In the genomic region with DNA sequence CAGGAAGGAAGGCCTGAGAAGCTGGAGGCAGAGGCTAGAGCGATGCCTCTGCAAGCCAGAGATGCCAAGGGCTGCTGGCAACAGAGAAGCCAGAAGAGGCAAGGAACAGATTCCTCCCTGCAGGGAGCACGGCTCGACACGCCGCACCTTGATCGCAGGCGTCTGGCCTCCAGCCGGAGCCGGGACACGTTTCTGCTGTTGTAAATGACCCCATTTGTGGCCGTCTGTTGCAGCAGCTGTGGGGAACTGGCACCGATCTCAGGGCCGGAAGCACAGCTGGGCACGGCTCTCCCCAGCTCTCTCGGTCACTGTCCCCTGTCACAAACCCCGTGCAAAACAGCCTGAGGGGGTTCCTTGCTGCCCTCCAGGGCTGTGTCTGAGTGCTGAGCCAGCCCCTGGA, we compare ENCODE assay signal across 26 cellular contexts. TPM values are rescaled to one million over a fixed set of nuclear protein-coding genes. Genes with fewer than 3 reads are reported as not detected.
DNase-seq lines count a peak whose midpoint lies in the region; ATAC-seq, FAIRE-seq and TF ChIP-seq lines count a peak whose summit lies in the region.
"Had no signal": no experiment of that assay in that cellular context is flagged by ENCODE, and none has a peak within 500 bp of the region (broad histone marks: within the 10 kb centered on the region; RNA-seq: fewer than 3 reads in every experiment).

No MANE protein-coding gene starts in this region.

- peaks cover 70% of the 10 kb centered on the region for H3K4me1 Mint-ChIP-seq in nephron

- ATAC-seq in SK-N-SH treated with all-trans-retinoic acid at 6 μM for 48 hours, result no peak; the same call in 2 of the 3 replicates
- ATAC-seq: activated T-cell treated with anti-CD3 and anti-CD28 coated beads, Interleukin-2, amount 50 U/mL, for 72 hours; left cardiac atrium; natural killer cell; stimulated activated naive B cell treated with anti-CD40 and anti-IgM and Interleukin-4, amounts not matched to agents 10 μg/mL and 1 μg/mL and 100 μg/mL, for 72 hours had no signal

- H3K4me1 ChIP-seq in Peyer's patch, result peaks cover 0 to 4% (median 4%) of the 10 kb centered on the region in 4 donors
- H3K4me1 ChIP-seq: ascending aorta had no signal

- no peaks in the 10 kb centered on the region for H3K9me3 ChIP-seq in Peyer's patch
- H3K9me3 ChIP-seq: ascending aorta, testis had no signal

- peak overlapping the region in 2 of 3 experiments; percentile 43 to 95 for H3K27ac Mint-ChIP-seq in nephron
- H3K27ac Mint-ChIP-seq: activated naive CD4-positive, alpha-beta T cell treated with anti-CD3 and anti-CD28 coated beads, Interleukin-2, amount 10 ng/mL, durations not matched to agents 7 days and 5 days; activated T-cell treated with anti-CD3 and anti-CD28 coated beads, Interleukin-2, amount 50 U/mL, for 72 hours; natural killer cell; stimulated activated naive B cell treated with anti-CD40 and anti-IgM and Interleukin-4, amounts not matched to agents 10 μg/mL and 1 μg/mL and 100 μg/mL, for 72 hours had no signal

- FAIRE-seq in GM12892 (lab: Jason Lieb, UNC), result no peak
- FAIRE-seq: frontal cortex had no signal

- peak; percentile 32 for DNase-seq in COR-L47 (lab: John Stamatoyannopoulos, UW)
- DNase-seq in NCI-H1694 treated with DMSO at 0.1 percent for 48 hours (lab: John Stamatoyannopoulos, UW), result peak; percentile 62
- no peak for DNase-seq in kidney glomerular epithelial cell (lab: John Stamatoyannopoulos, UW)
- DNase-seq in Peyer's patch, result no peak
- DNase-seq in GM12892 (ENCODE audit: insufficient read length), result no peak
- DNase-seq in NCI-H2196 treated with DMSO at 0.1 percent for 48 hours (lab: John Stamatoyannopoulos, UW; ENCODE audit: unreplicated experiment), result no peak
- DNase-seq: activated CD4-positive, CD25-positive, alpha-beta regulatory T cell treated with anti-CD3 and anti-CD28 coated beads, Interleukin-2, amount 50 U/mL, for 72 hours; activated naive CD4-positive, alpha-beta T cell treated with anti-CD3 and anti-CD28 coated beads, Interleukin-2, amount 10 ng/mL, durations not matched to agents 7 days and 5 days; activated T-cell treated with anti-CD3 and anti-CD28 coated beads, Interleukin-2, amount 50 U/mL, for 72 hours; DMS153; effector CD8-positive, alpha-beta T cell; GF-D8; HCEC 1CT; Kasumi-1; left cardiac atrium; natural killer cell; NCI-H1048; NCI-H82; stimulated activated CD4-positive, alpha-beta T cell treated with anti-CD3 and anti-CD28 coated beads, Interleukin-1b, Interleukin-23, amount 100 ng/mL, for 48 hours; stimulated activated naive B cell treated with anti-CD40 and anti-IgM and Interleukin-4, amounts not matched to agents 10 μg/mL and 1 μg/mL and 100 μg/mL, for 72 hours; testis had no signal

- no peak overlapping the region for H3K4me3 ChIP-seq in Peyer's patch
- H3K4me3 ChIP-seq: ascending aorta, testis had no signal

- H3K27ac ChIP-seq in Peyer's patch, result no peak overlapping the region
- H3K27ac ChIP-seq: ascending aorta, testis had no signal

- TF ChIP-seq POLR2A in Peyer's patch (IDR thresholded peaks at IDR 0.05), result no peak
- TF ChIP-seq POLR2A in GM12892 (IDR thresholded peaks at IDR 0.05; ENCODE audit: low read depth, low read length), result no peak

- H3K9me3 Mint-ChIP-seq in nephron, result no peaks in the 10 kb centered on the region
- H3K9me3 Mint-ChIP-seq: activated T-cell treated with anti-CD3 and anti-CD28 coated beads, Interleukin-2, amount 50 U/mL, for 72 hours; central memory CD8-positive, alpha-beta T cell; natural killer cell; stimulated activated naive B cell treated with anti-CD40 and anti-IgM and Interleukin-4, amounts not matched to agents 10 μg/mL and 1 μg/mL and 100 μg/mL, for 72 hours had no signal

- no peaks in the 10 kb centered on the region for H3K27me3 ChIP-seq in Peyer's patch
- H3K27me3 ChIP-seq: ascending aorta, testis had no signal

- no peaks in the 10 kb centered on the region for H3K36me3 ChIP-seq in Peyer's patch
- H3K36me3 ChIP-seq: ascending aorta had no signal

- peak overlapping the region in 1 of 3 experiments; percentile 7 for H3K4me3 Mint-ChIP-seq in nephron
- H3K4me3 Mint-ChIP-seq: activated naive CD4-positive, alpha-beta T cell treated with anti-CD3 and anti-CD28 coated beads, Interleukin-2, amount 10 ng/mL, durations not matched to agents 7 days and 5 days; activated T-cell treated with anti-CD3 and anti-CD28 coated beads, Interleukin-2, amount 50 U/mL, for 72 hours; central memory CD8-positive, alpha-beta T cell; natural killer cell; stimulated activated naive B cell treated with anti-CD40 and anti-IgM and Interleukin-4, amounts not matched to agents 10 μg/mL and 1 μg/mL and 100 μg/mL, for 72 hours had no signal

- TF ChIP-seq CTCF in nephron (IDR thresholded peaks at IDR 0.05; ENCODE audit: unreplicated experiment in 3 of 3), result no peak
- TF ChIP-seq CTCF in Peyer's patch (IDR thresholded peaks at IDR 0.05), result no peak

- H3K27me3 Mint-ChIP-seq in nephron (ENCODE audit: low read depth), result peaks cover 29% of the 10 kb centered on the region
- H3K27me3 Mint-ChIP-seq: stimulated activated naive B cell treated with anti-CD40 and anti-IgM and Interleukin-4, amounts not matched to agents 10 μg/mL and 1 μg/mL and 100 μg/mL, for 72 hours had no signal

- H3K36me3 Mint-ChIP-seq in nephron (ENCODE audit: low read depth), result no peaks in the 10 kb centered on the region
- H3K36me3 Mint-ChIP-seq: activated naive CD4-positive, alpha-beta T cell treated with anti-CD3 and anti-CD28 coated beads, Interleukin-2, amount 10 ng/mL, durations not matched to agents 7 days and 5 days; natural killer cell; stimulated activated naive B cell treated with anti-CD40 and anti-IgM and Interleukin-4, amounts not matched to agents 10 μg/mL and 1 μg/mL and 100 μg/mL, for 72 hours had no signal

TF ChIP-seq in SK-N-SH treated with all-trans-retinoic acid at 6 μM for 48 hours, 23 proteins besides CTCF, POLR2A, EP300 and RAD21:
- TF ChIP-seq PPARA (CRISPR knock-in tag; IDR thresholded peaks at IDR 0.05; ENCODE audit: borderline replicate concordance), result no peak
- no peak for TF ChIP-seq BACH2 (CRISPR knock-in tag; IDR thresholded peaks at IDR 0.05; ENCODE audit: borderline replicate concordance)
- no peak for TF ChIP-seq ZFP30 (CRISPR knock-in tag; IDR thresholded peaks at IDR 0.05)
- TF ChIP-seq TCF4 (CRISPR knock-in tag; IDR thresholded peaks at IDR 0.05; ENCODE audit: borderline replicate concordance), result peak; percentile 20; the same call in 1 of the 2 replicates

RNA-seq across cellular contexts. Expression of a gene that starts 59.6 kb away (rescaled TPM):
- total RNA-seq in Peyer's patch, result 10 to 100 TPM in 3 of 4 donors, not detected in 1; 11.0 to 28.1 (median 17.3) TPM
- polyA plus RNA-seq in GM12892 (2012; ENCODE audit: missing spikeins), result 5.8 TPM

Comparison
In these comparisons a context has a peak if more than half of its experiments do, and no peak if none do; other contexts are left out.
1. DNase-seq: peak in COR-L47 (single experiment) and NCI-H1694 treated with DMSO at 0.1 percent for 48 hours (single experiment); none in kidney glomerular epithelial cell (single experiment), Peyer's patch (0 of 3), GM12892 (single experiment) and NCI-H2196 treated with DMSO at 0.1 percent for 48 hours (single experiment).